In the genomic region with DNA sequence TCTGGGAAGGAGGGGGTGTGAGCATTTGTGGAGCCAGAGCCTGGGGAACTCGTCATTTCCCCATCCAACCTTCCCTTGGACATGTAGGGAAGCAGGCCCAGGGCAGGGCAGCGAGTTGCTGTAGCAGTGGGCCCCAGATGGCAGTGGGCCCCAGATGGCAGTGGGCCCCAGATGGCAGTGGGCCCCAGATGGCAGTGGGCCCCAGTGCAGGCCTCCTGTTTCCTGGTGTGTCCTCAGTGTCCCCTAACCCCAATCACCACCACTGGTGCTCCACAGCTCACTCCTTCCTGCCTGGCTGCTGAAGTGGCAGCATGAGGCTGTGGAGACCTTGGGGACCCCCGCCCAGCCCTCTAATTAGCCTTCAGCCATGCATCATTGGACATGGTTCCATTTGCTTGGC, we compare ENCODE assay signal across 31 cellular contexts. TPM values are rescaled to one million over a fixed set of nuclear protein-coding genes. Genes with fewer than 3 reads are reported as not detected.
"Had no signal": no experiment of that assay in that cellular context is flagged by ENCODE, and none has a peak within 500 bp of the region (broad histone marks: within the 10 kb centered on the region; RNA-seq: fewer than 3 reads in every experiment).

No MANE protein-coding gene starts in this region.

- H3K4me1 ChIP-seq: prostate gland had no signal

- H3K4me3 ChIP-seq: neural progenitor cell, pancreas, prostate gland, right lobe of liver, sigmoid colon, skin epidermis, smooth muscle cell, spleen, suprapubic skin, testis, tibial artery, transverse colon, upper lobe of right lung, uterus had no signal

- H3K27ac ChIP-seq: neural progenitor cell, neutrophil, pancreas, prostate gland, right lobe of liver, sigmoid colon, skin epidermis, spleen, suprapubic skin, testis, tibial artery, upper lobe of right lung, uterus had no signal

- H3K36me3 Mint-ChIP-seq: naive thymus-derived CD4-positive, alpha-beta T cell; natural killer cell; neural progenitor cell; stimulated activated memory B cell treated with anti-CD40 and anti-IgM and Interleukin-4, amounts not matched to agents 10 μg/mL and 1 μg/mL and 100 μg/mL, for 72 hours; type B pancreatic cell had no signal

- H3K4me3 Mint-ChIP-seq: natural killer cell; nephron; neural progenitor cell; stimulated activated memory B cell treated with anti-CD40 and anti-IgM and Interleukin-4, amounts not matched to agents 10 μg/mL and 1 μg/mL and 100 μg/mL, for 72 hours; stimulated activated naive CD8-positive, alpha-beta T cell treated with anti-CD3 and anti-CD28 coated beads, Interleukin-15, amount 100 ng/mL, for 72 hours; type B pancreatic cell had no signal

- H2AFZ ChIP-seq: neural progenitor cell had no signal

- DNase-seq: naive thymus-derived CD4-positive, alpha-beta T cell; natural killer cell; nucleus accumbens; retina; right lobe of liver; sigmoid colon; spleen; stimulated activated CD4-positive, alpha-beta T cell treated with anti-CD3 and anti-CD28 coated beads, Interleukin-12 subunit alpha, Interleukin-12 subunit beta, amount 100 ng/mL, for 4 hours; stimulated activated CD4-positive, alpha-beta T cell treated with anti-CD3 and anti-CD28 coated beads, Interleukin-1b, Interleukin-23, amount 100 ng/mL, for 48 hours; stimulated activated CD4-positive, alpha-beta T cell treated with anti-CD3 and anti-CD28 coated beads, Interleukin-4, amount 100 ng/mL, for 1 hour; stimulated activated CD4-positive, alpha-beta T cell treated with anti-CD3 and anti-CD28 coated beads, Interleukin-4, amount 100 ng/mL, for 4 hours; stimulated activated CD8-positive, alpha-beta memory T cell treated with anti-CD3 and anti-CD28 coated beads, Interleukin-4, amount 100 ng/mL, for 48 hours; stimulated activated naive CD4-positive, alpha-beta T cell; stimulated activated naive CD8-positive, alpha-beta T cell treated with anti-CD3 and anti-CD28 coated beads, Interleukin-15, amount 100 ng/mL, for 72 hours; stimulated activated naive CD8-positive, alpha-beta T cell treated with anti-CD3 and anti-CD28 coated beads, Interleukin-15, Interleukin-2, amounts not matched to agents 100 U/mL and 50 U/mL, for 24 hours; substantia nigra; testis; tibial artery; transverse colon; upper lobe of right lung; uterus had no signal

- H3K9ac ChIP-seq: neural progenitor cell had no signal

- H3K27ac Mint-ChIP-seq: naive thymus-derived CD4-positive, alpha-beta T cell; natural killer cell; nephron; stimulated activated memory B cell treated with anti-CD40 and anti-IgM and Interleukin-4, amounts not matched to agents 10 μg/mL and 1 μg/mL and 100 μg/mL, for 72 hours; stimulated activated naive CD8-positive, alpha-beta T cell treated with anti-CD3 and anti-CD28 coated beads, Interleukin-15, amount 100 ng/mL, for 72 hours; type B pancreatic cell had no signal

- H3K27me3 ChIP-seq: testis had no signal

- H3K9me3 ChIP-seq: neutrophil, pancreas, prostate gland, right lobe of liver, sigmoid colon, spleen, suprapubic skin, testis, tibial artery, transverse colon, upper lobe of right lung, uterus had no signal

- H3K9me3 Mint-ChIP-seq: naive thymus-derived CD4-positive, alpha-beta T cell; natural killer cell; nephron; neural progenitor cell; stimulated activated memory B cell treated with anti-CD40 and anti-IgM and Interleukin-4, amounts not matched to agents 10 μg/mL and 1 μg/mL and 100 μg/mL, for 72 hours; stimulated activated naive CD8-positive, alpha-beta T cell treated with anti-CD3 and anti-CD28 coated beads, Interleukin-15, amount 100 ng/mL, for 72 hours; type B pancreatic cell had no signal

- H3K4me2 ChIP-seq: neural progenitor cell, smooth muscle cell had no signal

- H3K36me3 ChIP-seq: neural progenitor cell, neutrophil, pancreas, prostate gland, right lobe of liver, sigmoid colon, spleen, suprapubic skin, tibial artery, transverse colon, upper lobe of right lung, uterus had no signal

RNA-seq across cellular contexts. Expression of a gene that starts 4.5 kb away (rescaled TPM):
- polyA plus RNA-seq: naive thymus-derived CD4-positive, alpha-beta T cell had no signal
